In genomic region chr1:151196292-151196800, GRCh38 we compare ENCODE assay signal across 8 cellular contexts. TPM values are rescaled to one million over a fixed set of nuclear protein-coding genes. Genes with fewer than 3 reads are reported as not detected.
A peak's percentile ranks its signal among the peaks of the same experiment; 100 is the strongest.
DNase-seq lines count a peak whose midpoint lies in the region; ATAC-seq, FAIRE-seq and TF ChIP-seq lines count a peak whose summit lies in the region.

No MANE protein-coding gene starts in this region.

- H3K9me3 ChIP-seq in T-helper 17 cell (ENCODE audit: control insufficient read depth, low read length, poor library complexity, severe bottlenecking) (no peaks in the 10 kb centered on the region), breast epithelium (no peaks in the 10 kb centered on the region), spleen (no peaks in the 10 kb centered on the region)

- no peaks in the 10 kb centered on the region for H3K27me3 Mint-ChIP-seq in T-helper 17 cell

- intact Hi-C loops in breast epithelium (cut with DNase I; ENCODE audit: low total_unique reads) (no loop called here), spleen (cut with DNase I; ENCODE audit: low total_unique reads) (loop anchor here (5.0 kb wide), 1 partner anchor 56 kb away; the partner anchor contains the start of gene PSMD4)

- TF ChIP-seq CTCF in GM10248 (IDR thresholded peaks at IDR 0.05; ENCODE audit: control extremely low read depth, extremely low read depth, low read depth, missing control alignments) (peak; percentile 56), breast epithelium (IDR thresholded peaks at IDR 0.05) (peak; percentile 21 to 77 (median 54)), spleen (IDR thresholded peaks at IDR 0.05 in 8 of 11, conservative IDR thresholded peaks at IDR 0.05 in 3 of 11) (peak in 10 of 11 experiments; percentile 36 to 63 (median 56))

- POLR2A ChIA-PET in GM10248 (lab: Yijun Ruan, JAX) = no interaction called here

- peak; percentile 27 for FAIRE-seq in islet of Langerhans (lab: Jason Lieb, UNC)

- H3K4me1 Mint-ChIP-seq in T-helper 17 cell = peaks cover 28% of the 10 kb centered on the region

- no peaks in the 10 kb centered on the region for H3K4me1 ChIP-seq in breast epithelium
- H3K4me1 ChIP-seq in spleen = peaks cover 18 to 49% (median 36%) of the 10 kb centered on the region in 6 donors

- CTCF ChIA-PET in GM10248 (lab: Yijun Ruan, JAX) = interaction anchor here (0.9 to 1.6 kb wide), 4 partner anchors 12 to 58 kb away, joined by 3 to 11 read pairs (median 4); partner anchors contain the start of gene PSMD4

- peak overlapping the region; percentile 32 for H3K27ac Mint-ChIP-seq in T-helper 17 cell

- WGBS in spleen, 5 donors = 34 to 43% (median 39%) methylated on average over 14 of the region's 14 CpGs

- H3K4me3 ChIP-seq in breast epithelium = peak overlapping the region; percentile 3 to 36 (median 35)
- peak overlapping the region in 3 of 8 donors; percentile 14 to 37 (median 15) for H3K4me3 ChIP-seq in spleen

- ATAC-seq in T-helper 17 cell (peak; percentile 27), HG03571 (IDR thresholded peaks at IDR 0.05; ENCODE audit: unreplicated experiment) (no peak), GM19395 (IDR thresholded peaks at IDR 0.05; ENCODE audit: unreplicated experiment) (no peak)

- H3K27ac ChIP-seq in breast epithelium (peak overlapping the region; percentile 78 to 92), spleen (peak overlapping the region in 7 of 8 donors; percentile 46 to 75 (median 75))

- H3K36me3 ChIP-seq in breast epithelium = no peaks in the 10 kb centered on the region
- no peaks in the 10 kb centered on the region for H3K36me3 ChIP-seq in spleen

- TF ChIP-seq POLR2A in breast epithelium (IDR thresholded peaks at IDR 0.05) (no peak), spleen (IDR thresholded peaks at IDR 0.05) (no peak)

- H3K27me3 ChIP-seq in breast epithelium (no peaks in the 10 kb centered on the region), spleen (replicated peaks in 1 of 7) (no peaks in the 10 kb centered on the region)

- DNase-seq in GM10248 (ENCODE audit: extremely low spot score) (peak; percentile 56), NCI-H2029 (lab: John Stamatoyannopoulos, UW) (peak; percentile 72), T-helper 17 cell (peak in 2 of 3 donors; percentile 15 to 35), breast epithelium (ENCODE audit: low spot score in 2 of 2) (peak in 1 of 2 donors; percentile 72), spleen (peak; percentile 47)

- H3K4me3 Mint-ChIP-seq in T-helper 17 cell = no peak overlapping the region

- peaks cover 6% of the 10 kb centered on the region for H3K36me3 Mint-ChIP-seq in T-helper 17 cell (ENCODE audit: low read depth)

RNA-seq across cellular contexts. Expression of gene PIP5K1A, which starts 2.0 kb away (rescaled TPM):
- total RNA-seq in T-helper 17 cell (10 to 100 TPM; 41.6 to 43.3 TPM), breast epithelium (10 to 100 TPM; 38.1 to 87.2 (median 61.6) TPM), spleen (10 to 100 TPM; 48.0 to 83.6 (median 60.6) TPM)
- 10 to 100 TPM; 12.8 to 23.7 (median 16.5) TPM for polyA plus RNA-seq in spleen

RNA-seq across cellular contexts. Expression of gene VPS72, which starts 6.3 kb away (rescaled TPM):
- total RNA-seq in T-helper 17 cell (10 to 100 TPM; 27.4 to 33.2 TPM), breast epithelium (10 to 100 TPM; 34.6 to 49.0 (median 34.7) TPM), spleen (10 to 100 TPM; 23.1 to 37.7 (median 31.5) TPM)
- polyA plus RNA-seq in spleen = 10 to 100 TPM; 24.9 to 43.1 (median 31.0) TPM

RNA-seq across cellular contexts. Expression of gene TMOD4, which starts 20.6 kb away (rescaled TPM):
- total RNA-seq in T-helper 17 cell (1 to 10 TPM; 1.0 to 3.0 TPM), breast epithelium (under 1 TPM in 1 of 3 donors, not detected in 2; 0.73 TPM), spleen (1 to 10 TPM in 1 of 7 donors, under 1 TPM in 3, not detected in 3; 0.60 to 2.0 (median 0.86) TPM)
- polyA plus RNA-seq in spleen = under 1 TPM; 0.44 to 0.99 (median 0.76) TPM

RNA-seq across cellular contexts. Expression of gene SCNM1, which starts 30.4 kb away (rescaled TPM):
- total RNA-seq in T-helper 17 cell (10 to 100 TPM; 33.7 to 37.8 TPM), breast epithelium (10 to 100 TPM; 14.9 to 23.8 (median 23.6) TPM), spleen (10 to 100 TPM; 36.2 to 63.5 (median 41.5) TPM)
- 10 to 100 TPM; 64.9 to 96.2 (median 74.6) TPM for polyA plus RNA-seq in spleen

RNA-seq across cellular contexts. Expression of gene LYSMD1, which starts 30.6 kb away (rescaled TPM):
- total RNA-seq in T-helper 17 cell = under 1 TPM; 0.39 to 0.70 TPM
- 10 to 100 TPM; 11.7 to 17.0 (median 14.8) TPM for total RNA-seq in breast epithelium
- 10 to 100 TPM in 1 of 7 donors, 1 to 10 TPM in 6; 3.7 to 10.0 (median 4.6) TPM for total RNA-seq in spleen
- 1 to 10 TPM; 2.5 to 4.8 (median 2.8) TPM for polyA plus RNA-seq in spleen
